ENCODE assay signal across 29 cellular contexts in the genomic region with DNA sequence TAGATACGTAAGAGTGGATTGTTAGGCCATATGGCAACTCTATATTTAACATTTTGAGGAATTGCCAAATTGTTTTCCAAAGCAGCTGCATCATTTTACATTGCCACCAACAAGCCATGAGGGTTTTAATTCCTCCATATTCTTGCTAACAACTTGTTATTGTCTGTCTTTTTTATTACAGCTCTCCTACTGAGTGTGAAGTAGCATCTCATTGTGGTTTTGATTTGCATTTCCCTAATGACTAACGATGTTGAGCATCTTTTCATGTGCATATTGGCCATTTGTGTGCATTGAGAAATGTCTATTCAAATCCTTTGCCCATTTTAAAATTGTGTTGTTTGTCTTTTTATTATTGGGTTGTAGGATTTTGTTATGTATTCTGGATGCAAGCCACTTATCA.
DNase-seq lines count a peak whose midpoint lies in the region; ATAC-seq lines count a peak whose summit lies in the region.
"Had no signal": no experiment of that assay in that cellular context is flagged by ENCODE, and none has a peak within 500 bp of the region (broad histone marks: within the 10 kb centered on the region; RNA-seq: fewer than 3 reads in every experiment).

No MANE protein-coding gene starts in this region.

- H3K27me3 ChIP-seq in HUES48 (ENCODE audit: control insufficient read depth, insufficient read depth, low read length): no peaks in the 10 kb centered on the region
- H3K27me3 ChIP-seq: ascending aorta, BLaER1, foreskin keratinocyte, sigmoid colon had no signal

- peak overlapping the region; percentile 0 for H3K27ac ChIP-seq in HUES48 (ENCODE audit: low read depth, low read length)
- H3K27ac ChIP-seq: ascending aorta, BLaER1, esophagus muscularis mucosa, foreskin keratinocyte, GM23248, heart right ventricle, psoas muscle, sigmoid colon, SJSA1 had no signal

- H3K4me1 ChIP-seq in HUES48 (ENCODE audit: control insufficient read depth, insufficient read depth, low read length): no peaks in the 10 kb centered on the region
- H3K4me1 ChIP-seq: ascending aorta, esophagus muscularis mucosa, psoas muscle, sigmoid colon, SJSA1 had no signal

- H3K9me3 ChIP-seq in HUES48 (ENCODE audit: control insufficient read depth, insufficient read depth, low read length): peaks cover 28% of the 10 kb centered on the region
- H3K9me3 ChIP-seq: sigmoid colon, SJSA1 had no signal

- H3K27me3 Mint-ChIP-seq in activated T-cell treated with anti-CD3 and anti-CD28 coated beads, Interleukin-2, amount 50 U/mL, for 4 hours (ENCODE audit: low read depth): no peaks in the 10 kb centered on the region
- no peaks in the 10 kb centered on the region for H3K27me3 Mint-ChIP-seq in activated naive CD8-positive, alpha-beta T cell treated with anti-CD3 and anti-CD28 coated beads for 36 hours
- no peaks in the 10 kb centered on the region for H3K27me3 Mint-ChIP-seq in natural killer cell treated with Interleukin-12 subunit alpha and Interleukin-12 subunit beta and Interleukin-15 and Interleukin-18, amount 100 ng/mL, for 72 hours
- H3K27me3 Mint-ChIP-seq: activated CD4-positive, alpha-beta memory T cell treated with anti-CD3 and anti-CD28 coated beads, Interleukin-2, amount 10 ng/mL, durations not matched to agents 7 days and 5 days; stimulated activated naive B cell treated with anti-CD40 and anti-IgM and Interleukin-4, amounts not matched to agents 10 μg/mL and 1 μg/mL and 100 μg/mL, for 72 hours had no signal

- H3K36me3 ChIP-seq in HUES48 (ENCODE audit: control insufficient read depth, insufficient read depth, low read length): 0 out of 2 replicates have a peak, but pooled peaks cover 4% of the 10 kb centered on the region
- H3K36me3 ChIP-seq: ascending aorta, esophagus muscularis mucosa, heart right ventricle, sigmoid colon, SJSA1 had no signal

- DNase-seq in activated T-cell treated with anti-CD3 and anti-CD28 coated beads, Interleukin-2, amount 50 U/mL, for 4 hours: no peak
- DNase-seq in activated T-cell treated with anti-CD3 and anti-CD28 coated beads for 4 hours: no peak
- no peak for DNase-seq in activated naive CD8-positive, alpha-beta T cell treated with anti-CD3 and anti-CD28 coated beads for 36 hours
- no peak for DNase-seq in natural killer cell treated with Interleukin-12 subunit alpha and Interleukin-12 subunit beta and Interleukin-15 and Interleukin-18, amount 100 ng/mL, for 72 hours (ENCODE audit: low spot score)
- DNase-seq in iPS-NIHi7 (ENCODE audit: extremely low spot score): no peak
- DNase-seq: activated CD4-positive, alpha-beta memory T cell treated with anti-CD3 and anti-CD28 coated beads, Interleukin-2, amount 10 ng/mL, durations not matched to agents 7 days and 5 days; activated naive CD4-positive, alpha-beta T cell treated with anti-CD3 and anti-CD28 coated beads, Interleukin-2, amount 50 U/mL, for 16 hours; DND-41; GM23248; heart right ventricle; IMR-90; mammary epithelial cell; NCI-H1048; NCI-H187; NCI-H2227 treated with DMSO at 0.1 percent for 48 hours; NCI-H774; occipital lobe; psoas muscle; sigmoid colon; stimulated activated CD4-positive, alpha-beta T cell treated with anti-CD3 and anti-CD28 coated beads, Interleukin-4, amount 100 ng/mL, for 4 hours; stimulated activated naive B cell treated with anti-CD40 and anti-IgM and Interleukin-4, amounts not matched to agents 10 μg/mL and 1 μg/mL and 100 μg/mL, for 72 hours had no signal

- no peak overlapping the region for H3K4me3 Mint-ChIP-seq in activated T-cell treated with anti-CD3 and anti-CD28 coated beads, Interleukin-2, amount 50 U/mL, for 4 hours
- no peak overlapping the region for H3K4me3 Mint-ChIP-seq in activated naive CD8-positive, alpha-beta T cell treated with anti-CD3 and anti-CD28 coated beads for 36 hours
- H3K4me3 Mint-ChIP-seq in natural killer cell treated with Interleukin-12 subunit alpha and Interleukin-12 subunit beta and Interleukin-15 and Interleukin-18, amount 100 ng/mL, for 72 hours: peak overlapping the region; percentile 62
- H3K4me3 Mint-ChIP-seq: activated CD4-positive, alpha-beta memory T cell treated with anti-CD3 and anti-CD28 coated beads, Interleukin-2, amount 10 ng/mL, durations not matched to agents 7 days and 5 days; stimulated activated naive B cell treated with anti-CD40 and anti-IgM and Interleukin-4, amounts not matched to agents 10 μg/mL and 1 μg/mL and 100 μg/mL, for 72 hours had no signal

- peak; percentile 34 to 38 for ATAC-seq in activated T-cell treated with anti-CD3 and anti-CD28 coated beads, Interleukin-2, amount 50 U/mL, for 4 hours
- ATAC-seq in natural killer cell treated with Interleukin-12 subunit alpha and Interleukin-12 subunit beta and Interleukin-15 and Interleukin-18, amount 100 ng/mL, for 72 hours: peak; percentile 59 to 75
- no peak for ATAC-seq in GM18907 (IDR thresholded peaks at IDR 0.05; ENCODE audit: unreplicated experiment)
- no peak for ATAC-seq in HG03521 (IDR thresholded peaks at IDR 0.05; ENCODE audit: unreplicated experiment)
- ATAC-seq: foreskin keratinocyte; heart right ventricle; psoas muscle; stimulated activated naive B cell treated with anti-CD40 and anti-IgM and Interleukin-4, amounts not matched to agents 10 μg/mL and 1 μg/mL and 100 μg/mL, for 72 hours had no signal

- peaks cover 71% of the 10 kb centered on the region for H3K36me3 Mint-ChIP-seq in activated T-cell treated with anti-CD3 and anti-CD28 coated beads, Interleukin-2, amount 50 U/mL, for 4 hours (ENCODE audit: insufficient read depth)
- H3K36me3 Mint-ChIP-seq in activated naive CD8-positive, alpha-beta T cell treated with anti-CD3 and anti-CD28 coated beads for 36 hours: peaks cover 88% of the 10 kb centered on the region
- H3K36me3 Mint-ChIP-seq in natural killer cell treated with Interleukin-12 subunit alpha and Interleukin-12 subunit beta and Interleukin-15 and Interleukin-18, amount 100 ng/mL, for 72 hours: peaks cover 60% of the 10 kb centered on the region

- H3K4me1 Mint-ChIP-seq in activated T-cell treated with anti-CD3 and anti-CD28 coated beads, Interleukin-2, amount 50 U/mL, for 4 hours (ENCODE audit: low read depth): peaks cover 46% of the 10 kb centered on the region
- H3K4me1 Mint-ChIP-seq in activated naive CD8-positive, alpha-beta T cell treated with anti-CD3 and anti-CD28 coated beads for 36 hours: peaks cover 60% of the 10 kb centered on the region
- peaks cover 74 to 80% of the 10 kb centered on the region in 2 donors for H3K4me1 Mint-ChIP-seq in natural killer cell treated with Interleukin-12 subunit alpha and Interleukin-12 subunit beta and Interleukin-15 and Interleukin-18, amount 100 ng/mL, for 72 hours (ENCODE audit: low read depth in 2 of 2)

- peak overlapping the region; percentile 21 for H3K27ac Mint-ChIP-seq in activated naive CD8-positive, alpha-beta T cell treated with anti-CD3 and anti-CD28 coated beads for 36 hours
- H3K27ac Mint-ChIP-seq in natural killer cell treated with Interleukin-12 subunit alpha and Interleukin-12 subunit beta and Interleukin-15 and Interleukin-18, amount 100 ng/mL, for 72 hours: peak overlapping the region; percentile 73 to 89
- H3K27ac Mint-ChIP-seq: activated CD4-positive, alpha-beta memory T cell treated with anti-CD3 and anti-CD28 coated beads, Interleukin-2, amount 10 ng/mL, durations not matched to agents 7 days and 5 days had no signal

- H3K4me3 ChIP-seq in HUES48 (ENCODE audit: low read depth, low read length): no peak overlapping the region
- H3K4me3 ChIP-seq: ascending aorta, BLaER1, esophagus muscularis mucosa, GM23248, heart right ventricle, psoas muscle, sigmoid colon, SJSA1 had no signal

- peaks cover 13% of the 10 kb centered on the region for H3K9me3 Mint-ChIP-seq in activated T-cell treated with anti-CD3 and anti-CD28 coated beads, Interleukin-2, amount 50 U/mL, for 4 hours
- H3K9me3 Mint-ChIP-seq in activated naive CD8-positive, alpha-beta T cell treated with anti-CD3 and anti-CD28 coated beads for 36 hours: peaks cover 28% of the 10 kb centered on the region
- H3K9me3 Mint-ChIP-seq in natural killer cell treated with Interleukin-12 subunit alpha and Interleukin-12 subunit beta and Interleukin-15 and Interleukin-18, amount 100 ng/mL, for 72 hours: no peaks in the 10 kb centered on the region

- H3K9ac ChIP-seq in HUES48 (ENCODE audit: low read depth, low read length): no peak overlapping the region
- H3K9ac ChIP-seq: BLaER1, GM23248 had no signal

Comparison
In these comparisons a context has a peak if more than half of its experiments do, and no peak if none do; other contexts are left out.
1. ATAC-seq: peak in activated T-cell treated with anti-CD3 and anti-CD28 coated beads, Interleukin-2, amount 50 U/mL, for 4 hours (2 of 2) and natural killer cell treated with Interleukin-12 subunit alpha and Interleukin-12 subunit beta and Interleukin-15 and Interleukin-18, amount 100 ng/mL, for 72 hours (2 of 2); none in GM18907 (single experiment) and HG03521 (single experiment).